10 cellular contexts compared by ENCODE assay signal in the genomic region with DNA sequence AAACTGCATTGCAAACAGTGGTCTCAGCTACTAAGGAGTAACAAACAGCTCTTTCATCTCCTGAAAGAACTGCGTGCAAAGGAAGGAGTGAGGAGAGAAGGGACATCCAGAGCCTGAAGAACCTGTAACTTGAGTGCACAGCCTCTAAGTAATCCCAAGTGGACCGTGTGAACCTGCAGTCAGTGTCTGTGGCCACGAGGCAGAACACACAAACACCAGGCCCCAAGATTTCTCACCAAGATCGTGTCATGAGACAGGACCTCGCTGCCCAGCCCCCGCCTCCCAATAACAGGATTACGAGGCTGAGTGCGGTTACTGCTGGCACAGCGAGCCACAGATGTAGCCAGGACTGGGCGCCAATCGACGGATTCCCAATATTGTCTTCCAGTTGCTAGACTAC.
A peak's percentile ranks its signal among the peaks of the same experiment; 100 is the strongest.
DNase-seq lines count a peak whose midpoint lies in the region; TF ChIP-seq lines count a peak whose summit lies in the region.
"Had no signal": no experiment of that assay in that cellular context is flagged by ENCODE, and none has a peak within 500 bp of the region (broad histone marks: within the 10 kb centered on the region; RNA-seq: fewer than 3 reads in every experiment).

No MANE protein-coding gene starts in this region.

- no peaks in the 10 kb centered on the region for H3K9me3 ChIP-seq in vagina

- H3K36me3 Mint-ChIP-seq in neural crest cell (ENCODE audit: low read depth), result no peaks in the 10 kb centered on the region

- H3K27ac ChIP-seq in vagina, result peak overlapping the region; percentile 80

- H3K36me3 ChIP-seq in vagina, result no peaks in the 10 kb centered on the region

- no peak for TF ChIP-seq POLR2A in vagina (IDR thresholded peaks at IDR 0.05)

- H3K4me3 Mint-ChIP-seq in neural crest cell, result no peak overlapping the region
- H3K4me3 Mint-ChIP-seq: activated CD4-positive, alpha-beta memory T cell treated with anti-CD3 and anti-CD28 coated beads, Interleukin-2, amount 10 ng/mL, durations not matched to agents 7 days and 5 days had no signal

- DNase-seq in SHP77 (lab: John Stamatoyannopoulos, UW) (peak; percentile 6 to 21), SHP77 treated with DMSO at 0.1 percent for 48 hours (lab: John Stamatoyannopoulos, UW) (no peak), fibroblast of the aortic adventitia (ENCODE audit: low read depth) (peak; percentile 79), neural crest cell (ENCODE audit: low read depth, low spot score) (no peak), vagina (ENCODE audit: extremely low spot score in 2 of 2) (no peak), NCI-H1694 (lab: John Stamatoyannopoulos, UW) (no peak), NCI-H1436 (lab: John Stamatoyannopoulos, UW) (no peak), DMS153 treated with DMSO at 0.1 percent for 48 hours (lab: John Stamatoyannopoulos, UW; ENCODE audit: unreplicated experiment) (no peak)
- DNase-seq: activated CD4-positive, alpha-beta memory T cell treated with anti-CD3 and anti-CD28 coated beads, Interleukin-2, amount 10 ng/mL, durations not matched to agents 7 days and 5 days had no signal

- TF ChIP-seq CTCF in fibroblast of the aortic adventitia (IDR thresholded peaks at IDR 0.05; ENCODE audit: insufficient read depth, low read length), result no peak
- TF ChIP-seq CTCF in neural crest cell (conservative IDR thresholded peaks at IDR 0.05), result no peak
- no peak for TF ChIP-seq CTCF in vagina (IDR thresholded peaks at IDR 0.05)

- H3K4me3 ChIP-seq in fibroblast of the aortic adventitia (ENCODE audit: low read depth, low read length) (no peak overlapping the region), vagina (no peak overlapping the region)
- H3K4me3 ChIP-seq: GM12878 had no signal

- H3K4me1 ChIP-seq in vagina, result peaks cover 72% of the 10 kb centered on the region

- H3K9me3 Mint-ChIP-seq in neural crest cell, result no peaks in the 10 kb centered on the region
- H3K9me3 Mint-ChIP-seq: activated CD4-positive, alpha-beta memory T cell treated with anti-CD3 and anti-CD28 coated beads, Interleukin-2, amount 10 ng/mL, durations not matched to agents 7 days and 5 days had no signal

- peak overlapping the region; percentile 73 for H3K27ac Mint-ChIP-seq in neural crest cell (ENCODE audit: unreplicated experiment)
- H3K27ac Mint-ChIP-seq: activated CD4-positive, alpha-beta memory T cell treated with anti-CD3 and anti-CD28 coated beads, Interleukin-2, amount 10 ng/mL, durations not matched to agents 7 days and 5 days had no signal

- no peaks in the 10 kb centered on the region for H3K27me3 Mint-ChIP-seq in neural crest cell (ENCODE audit: low read depth)

- peaks cover 63% of the 10 kb centered on the region for H3K4me1 Mint-ChIP-seq in neural crest cell
- H3K4me1 Mint-ChIP-seq: activated CD4-positive, alpha-beta memory T cell treated with anti-CD3 and anti-CD28 coated beads, Interleukin-2, amount 10 ng/mL, durations not matched to agents 7 days and 5 days had no signal

- no peaks in the 10 kb centered on the region for H3K27me3 ChIP-seq in vagina

- intact Hi-C loops in vagina (cut with DNase I), result no loop called here

Comparison
In these comparisons a context has a peak if more than half of its experiments do, and no peak if none do; other contexts are left out.
1. DNase-seq: peak in SHP77 (2 of 2) and fibroblast of the aortic adventitia (single experiment); none in SHP77 treated with DMSO at 0.1 percent for 48 hours (single experiment), neural crest cell (single experiment), vagina (0 of 2), NCI-H1694 (single experiment), NCI-H1436 (single experiment) and DMS153 treated with DMSO at 0.1 percent for 48 hours (single experiment).